In the genomic region with DNA sequence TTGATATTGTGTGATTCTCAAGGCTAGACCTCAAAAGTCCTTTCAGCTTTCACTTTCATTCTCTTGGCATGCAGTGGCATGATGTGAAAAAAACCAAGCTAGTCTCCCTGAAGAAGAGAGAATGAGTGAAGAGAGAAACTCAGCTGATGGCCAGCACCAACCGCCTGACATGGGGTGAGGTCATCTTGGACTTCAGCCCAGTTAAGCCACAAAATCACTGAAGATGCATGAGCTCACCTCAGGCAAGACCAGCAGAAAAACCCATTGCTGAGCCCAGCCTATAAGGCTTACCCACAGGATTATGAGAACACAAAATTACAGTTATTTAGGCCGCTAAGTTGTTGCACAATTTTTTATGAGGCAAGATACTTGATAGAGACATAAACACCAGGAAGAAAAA, we compare ENCODE assay signal across 20 cellular contexts.
A peak's percentile ranks its signal among the peaks of the same experiment; 100 is the strongest.
DNase-seq lines count a peak whose midpoint lies in the region; ATAC-seq and TF ChIP-seq lines count a peak whose summit lies in the region.
"Had no signal": no experiment of that assay in that cellular context is flagged by ENCODE, and none has a peak within 500 bp of the region (broad histone marks: within the 10 kb centered on the region; RNA-seq: fewer than 3 reads in every experiment).

No MANE protein-coding gene starts in this region.

- no peak overlapping the region for H3K4me3 ChIP-seq in fibroblast of mammary gland (ENCODE audit: control insufficient read depth, low read depth, low read length)
- H3K4me3 ChIP-seq: coronary artery had no signal

- DNase-seq in NOMO-1 (lab: John Stamatoyannopoulos, UW; ENCODE audit: unreplicated experiment in 2 of 2) (peak; percentile 4 to 13), NOMO-1 treated with dmso at 0.1 percent for 144 hours (lab: John Stamatoyannopoulos, UW; ENCODE audit: unreplicated experiment) (no peak), RPMI7951 (ENCODE audit: low read depth) (peak; percentile 70), fibroblast of mammary gland (ENCODE audit: low read depth) (peak; percentile 21), SK-N-DZ (ENCODE audit: low spot score) (no peak), NCI-H1694 (lab: John Stamatoyannopoulos, UW) (no peak)
- no peak for DNase-seq in stimulated activated CD4-positive, alpha-beta T cell treated with anti-CD3 and anti-CD28 coated beads, Interleukin-2, amount 100 ng/mL, for 24 hours
- DNase-seq: 8988T; activated effector memory CD4-positive, alpha-beta T cell treated with anti-CD3 and anti-CD28 coated beads, Interleukin-2, amount 50 U/mL, for 16 hours; anterior cingulate cortex; naive thymus-derived CD4-positive, alpha-beta T cell; NCI-H2081 treated with DMSO at 0.1 percent for 48 hours; posterior cingulate gyrus; SK-N-SH; stimulated activated naive CD8-positive, alpha-beta T cell treated with anti-CD3 and anti-CD28 coated beads, Interleukin-15, Interleukin-2, amounts not matched to agents 100 U/mL and 50 U/mL, for 24 hours; WERI-Rb-1 had no signal

- ATAC-seq in GM18868 (IDR thresholded peaks at IDR 0.05; ENCODE audit: unreplicated experiment), result no peak
- ATAC-seq: esophagus mucosa; HCT116; naive thymus-derived CD4-positive, alpha-beta T cell; stimulated activated naive CD8-positive, alpha-beta T cell treated with anti-CD3 and anti-CD28 coated beads, Interleukin-15, Interleukin-2, amounts not matched to agents 100 U/mL and 50 U/mL, for 24 hours had no signal

- TF ChIP-seq CTCF in fibroblast of mammary gland (conservative IDR thresholded peaks at IDR 0.05; ENCODE audit: control insufficient read depth, insufficient read depth, low read depth, low read length), result no peak

Comparison
In these comparisons a context has a peak if more than half of its experiments do, and no peak if none do; other contexts are left out.
1. DNase-seq: peak in NOMO-1 (2 of 2), RPMI7951 (single experiment) and fibroblast of mammary gland (single experiment); none in NOMO-1 treated with dmso at 0.1 percent for 144 hours (single experiment), SK-N-DZ (single experiment), NCI-H1694 (single experiment) and stimulated activated CD4-positive, alpha-beta T cell treated with anti-CD3 and anti-CD28 coated beads, Interleukin-2, amount 100 ng/mL, for 24 hours (0 of 2).